11 cellular contexts compared by ENCODE assay signal in genomic region chr16:81821422-81822128, GRCh38. TPM values are rescaled to one million over a fixed set of nuclear protein-coding genes. Genes with fewer than 3 reads are reported as not detected.
DNase-seq lines count a peak whose midpoint lies in the region; ATAC-seq and TF ChIP-seq lines count a peak whose summit lies in the region.
"Had no signal": no experiment of that assay in that cellular context is flagged by ENCODE, and none has a peak within 500 bp of the region (broad histone marks: within the 10 kb centered on the region; RNA-seq: fewer than 3 reads in every experiment).

No MANE protein-coding gene starts in this region.

- H3K27ac ChIP-seq in transverse colon (peak overlapping the region; percentile 12 to 61 (median 48)), substantia nigra (ENCODE audit: low read depth, low read length, poor library complexity, severe bottlenecking) (no peak overlapping the region)

- H3K36me3 ChIP-seq in transverse colon = no peaks in the 10 kb centered on the region

- in situ Hi-C loops in transverse colon (cut with MboI; ENCODE audit: low pct_ligation_motif_present in 1 of 4, low pct_unique_long_range_greater_than_20kb in 1 of 4, low sequenced_read_pairs in 3 of 4) = no loop called here

- peak overlapping the region; percentile 25 for H3K4me3 Mint-ChIP-seq in activated T-cell treated with anti-CD3 and anti-CD28 coated beads, Interleukin-2, amount 50 U/mL, for 4 hours
- H3K4me3 Mint-ChIP-seq in T-helper 17 cell = no peak overlapping the region

- TF ChIP-seq CTCF in transverse colon (IDR thresholded peaks at IDR 0.05) = no peak

- H3K4me3 ChIP-seq in transverse colon = no peak overlapping the region

- no peak overlapping the region for H3K27ac Mint-ChIP-seq in T-helper 17 cell

- no peak for TF ChIP-seq EP300 in transverse colon (IDR thresholded peaks at IDR 0.05; ENCODE audit: low read depth)

- intact Hi-C loops in transverse colon (cut with DNase I; ENCODE audit: low total_unique reads) = no loop called here
- intact Hi-C loops in posterior vena cava (cut with DNase I) = no loop called here

- ATAC-seq in activated T-cell treated with anti-CD3 and anti-CD28 coated beads, Interleukin-2, amount 50 U/mL, for 4 hours = no peak
- ATAC-seq in HG02943 (IDR thresholded peaks at IDR 0.05; ENCODE audit: low read depth, unreplicated experiment) = peak; percentile 41
- ATAC-seq in T-helper 17 cell = peak; percentile 32

- H3K9me3 ChIP-seq in T-helper 17 cell (ENCODE audit: control insufficient read depth, low read length, poor library complexity, severe bottlenecking) (no peaks in the 10 kb centered on the region), transverse colon (no peaks in the 10 kb centered on the region)

- DNase-seq in activated T-cell treated with anti-CD3 and anti-CD28 coated beads, Interleukin-2, amount 50 U/mL, for 4 hours = no peak
- no peak for DNase-seq in activated T-cell treated with anti-CD3 and anti-CD28 coated beads, Interleukin-2, amount 50 U/mL, for 48 hours
- no peak for DNase-seq in T-helper 17 cell
- DNase-seq in transverse colon = peak; percentile 33
- DNase-seq in substantia nigra (lab: John Stamatoyannopoulos, UW) = no peak
- DNase-seq in posterior vena cava (ENCODE audit: low spot score) = no peak
- no peak for DNase-seq in NCI-H1092 (lab: John Stamatoyannopoulos, UW)
- DNase-seq: activated CD4-positive, alpha-beta T cell treated with anti-CD3 and anti-CD28 coated beads, Interleukin-2, amount 50 U/mL, for 4 hours; naive thymus-derived CD8-positive, alpha-beta T cell; stimulated activated CD8-positive, alpha-beta memory T cell treated with anti-CD3 and anti-CD28 coated beads, Interleukin-4, amount 100 ng/mL, for 48 hours had no signal

- H3K4me1 ChIP-seq in transverse colon = no peaks in the 10 kb centered on the region

- no peaks in the 10 kb centered on the region for H3K9me3 Mint-ChIP-seq in activated T-cell treated with anti-CD3 and anti-CD28 coated beads, Interleukin-2, amount 50 U/mL, for 4 hours
- H3K9me3 Mint-ChIP-seq: naive thymus-derived CD8-positive, alpha-beta T cell had no signal

- peaks cover 23% of the 10 kb centered on the region for H3K4me1 Mint-ChIP-seq in activated T-cell treated with anti-CD3 and anti-CD28 coated beads, Interleukin-2, amount 50 U/mL, for 4 hours (ENCODE audit: low read depth)
- peaks cover 7% of the 10 kb centered on the region for H3K4me1 Mint-ChIP-seq in T-helper 17 cell

- no peaks in the 10 kb centered on the region for H3K36me3 Mint-ChIP-seq in activated T-cell treated with anti-CD3 and anti-CD28 coated beads, Interleukin-2, amount 50 U/mL, for 4 hours (ENCODE audit: insufficient read depth)
- H3K36me3 Mint-ChIP-seq in T-helper 17 cell (ENCODE audit: low read depth) = peaks cover 3% of the 10 kb centered on the region
- H3K36me3 Mint-ChIP-seq: naive thymus-derived CD8-positive, alpha-beta T cell had no signal

- H3K27me3 Mint-ChIP-seq in activated T-cell treated with anti-CD3 and anti-CD28 coated beads, Interleukin-2, amount 50 U/mL, for 4 hours (ENCODE audit: low read depth) = peaks cover 6% of the 10 kb centered on the region
- peaks cover 12% of the 10 kb centered on the region for H3K27me3 Mint-ChIP-seq in T-helper 17 cell

- no peaks in the 10 kb centered on the region for H3K27me3 ChIP-seq in transverse colon

- TF ChIP-seq POLR2A in transverse colon (IDR thresholded peaks at IDR 0.05) = no peak

- WGBS in transverse colon (ENCODE audit: low coverage in 1 of 2), 2 donors = 75 to 80% methylated on average over 1 to 10 of the region's 10 CpGs

RNA-seq across cellular contexts. Expression of gene PLCG2, which starts 42.5 kb away (rescaled TPM):
- total RNA-seq in activated T-cell treated with anti-CD3 and anti-CD28 coated beads, Interleukin-2, amount 50 U/mL, for 4 hours = 1 to 10 TPM; 2.6 to 3.4 (median 2.7) TPM
- total RNA-seq in T-helper 17 cell = 10 to 100 TPM in 1 of 2 donors, 1 to 10 TPM in 1; 4.2 to 16.2 TPM
- total RNA-seq in transverse colon = 10 to 100 TPM in 3 of 4 donors, 1 to 10 TPM in 1; 9.0 to 65.9 (median 28.6) TPM
- total RNA-seq in posterior vena cava = 10 to 100 TPM; 15.9 to 24.5 TPM

Comparison
In these comparisons a context has a peak if more than half of its experiments do, and no peak if none do; other contexts are left out.
1. ATAC-seq: peak in HG02943 (single experiment) and T-helper 17 cell (single experiment); none in activated T-cell treated with anti-CD3 and anti-CD28 coated beads, Interleukin-2, amount 50 U/mL, for 4 hours (0 of 2).